ENCODE assay signal across 9 cellular contexts in genomic region chr19:37855098-37855497, GRCh38. TPM values are rescaled to one million over a fixed set of nuclear protein-coding genes. Genes with fewer than 3 reads are reported as not detected.
DNase-seq lines count a peak whose midpoint lies in the region; ATAC-seq and TF ChIP-seq lines count a peak whose summit lies in the region.
"Had no signal": no experiment of that assay in that cellular context is flagged by ENCODE, and none has a peak within 500 bp of the region (broad histone marks: within the 10 kb centered on the region; RNA-seq: fewer than 3 reads in every experiment).

No MANE protein-coding gene starts in this region.

- intact Hi-C loops in left ventricle myocardium superior (cut with micrococcal nuclease) (no loop called here), PC-3 (cut with micrococcal nuclease) (no loop called here)

- ATAC-seq in left ventricle myocardium superior (peak; percentile 91), HG02973 (IDR thresholded peaks at IDR 0.05; ENCODE audit: unreplicated experiment) (no peak), PC-3 (no peak), GM21717 (IDR thresholded peaks at IDR 0.05; ENCODE audit: unreplicated experiment) (no peak)

- no peak overlapping the region for H3K4me2 ChIP-seq in PC-3 (ENCODE audit: low read length)

- H3K27me3 ChIP-seq in H7 (ENCODE audit: control insufficient read depth, insufficient read depth, low read length): no peaks in the 10 kb centered on the region
- no peaks in the 10 kb centered on the region for H3K27me3 ChIP-seq in PC-3 (ENCODE audit: low read length)

- POLR2A ChIA-PET in PC-3 (lab: Charles Lee; ENCODE audit: unreplicated experiment): no interaction called here

- BruUV-seq in PC-3 (replicated peaks; lab: Mats Ljungman, UMichigan): no TSS peak

- no peak overlapping the region for H3K4me3 Mint-ChIP-seq in activated T-cell treated with anti-CD3 and anti-CD28 coated beads, Interleukin-2, amount 50 U/mL, for 24 hours

- H3K9me2 ChIP-seq in PC-3 (replicated peaks; ENCODE audit: low read length): no peaks in the 10 kb centered on the region

- H3K36me3 ChIP-seq in H7 (replicated peaks; ENCODE audit: control insufficient read depth, insufficient read depth, low read length): no peaks in the 10 kb centered on the region
- no peaks in the 10 kb centered on the region for H3K36me3 ChIP-seq in PC-3 (ENCODE audit: low read depth, low read length)

- no peaks in the 10 kb centered on the region for H3K9me3 ChIP-seq in PC-3 (ENCODE audit: low read length)

- no peak for TF ChIP-seq CTCF in PC-3 (conservative IDR thresholded peaks at IDR 0.05; ENCODE audit: low read depth, low read length)

- H3K4me3 ChIP-seq in H7 (ENCODE audit: insufficient read depth, low read depth, low read length) (no peak overlapping the region), PC-3 (ENCODE audit: low read length) (no peak overlapping the region)

- CTCF ChIA-PET in PC-3 (lab: Charles Lee): no interaction called here

- no peak overlapping the region for H3K9ac ChIP-seq in PC-3 (ENCODE audit: low read length)

- H3F3A ChIP-seq in PC-3 (ENCODE audit: low read length, unreplicated experiment): no peaks in the 10 kb centered on the region

- no peak overlapping the region for H2AFZ ChIP-seq in PC-3 (ENCODE audit: low read length)

- H3K4me1 ChIP-seq in PC-3 (ENCODE audit: insufficient read depth, low read length): no peaks in the 10 kb centered on the region

- peaks cover 1% of the 10 kb centered on the region for H3K4me1 Mint-ChIP-seq in activated T-cell treated with anti-CD3 and anti-CD28 coated beads, Interleukin-2, amount 50 U/mL, for 24 hours (ENCODE audit: low read depth)

- H3K9me3 Mint-ChIP-seq in activated T-cell treated with anti-CD3 and anti-CD28 coated beads, Interleukin-2, amount 50 U/mL, for 24 hours: peaks cover 10% of the 10 kb centered on the region
- H3K9me3 Mint-ChIP-seq: activated naive CD4-positive, alpha-beta T cell treated with anti-CD3 and anti-CD28 coated beads, Interleukin-2, amount 50 U/mL, for 72 hours had no signal

- no peaks in the 10 kb centered on the region for H3K79me2 ChIP-seq in PC-3 (ENCODE audit: low read length)

- peaks cover 19% of the 10 kb centered on the region for H3K27me3 Mint-ChIP-seq in activated T-cell treated with anti-CD3 and anti-CD28 coated beads, Interleukin-2, amount 50 U/mL, for 24 hours

- peaks cover 2% of the 10 kb centered on the region for H3K36me3 Mint-ChIP-seq in activated T-cell treated with anti-CD3 and anti-CD28 coated beads, Interleukin-2, amount 50 U/mL, for 24 hours (ENCODE audit: low read depth)
- H3K36me3 Mint-ChIP-seq: activated naive CD4-positive, alpha-beta T cell treated with anti-CD3 and anti-CD28 coated beads, Interleukin-2, amount 50 U/mL, for 72 hours had no signal

- DNase-seq in H7: peak; percentile 40
- DNase-seq in activated T-cell treated with anti-CD3 and anti-CD28 coated beads, Interleukin-2, amount 50 U/mL, for 24 hours: peak; percentile 36
- DNase-seq in left ventricle myocardium superior: peak; percentile 70
- DNase-seq in stimulated activated CD8-positive, alpha-beta memory T cell treated with anti-CD3 and anti-CD28 coated beads, Interleukin-12 subunit alpha, Interleukin-12 subunit beta, amount 100 ng/mL, for 24 hours (ENCODE audit: extremely low read depth): peak; percentile 0
- no peak for DNase-seq in RPMI8226
- DNase-seq in PC-3: no peak

- no peak overlapping the region for H3K27ac ChIP-seq in PC-3 (ENCODE audit: low read length)

- no peak overlapping the region for H3K27ac Mint-ChIP-seq in activated T-cell treated with anti-CD3 and anti-CD28 coated beads, Interleukin-2, amount 50 U/mL, for 24 hours
- H3K27ac Mint-ChIP-seq: activated naive CD4-positive, alpha-beta T cell treated with anti-CD3 and anti-CD28 coated beads, Interleukin-2, amount 50 U/mL, for 72 hours had no signal

- no peaks in the 10 kb centered on the region for H4K20me1 ChIP-seq in PC-3 (ENCODE audit: low read length)

RNA-seq across cellular contexts. Expression of gene WDR87, which starts 51.3 kb away (rescaled TPM):
- total RNA-seq in H7 (2014; rRNA removed; shearing (Covaris generic)): not detected in 2 replicates
- total RNA-seq in left ventricle myocardium superior (not detected), PC-3 (2014; rRNA removed) (not detected in 2 replicates)
- total RNA-seq: activated naive CD4-positive, alpha-beta T cell treated with anti-CD3 and anti-CD28 coated beads, Interleukin-2, amount 50 U/mL, for 72 hours had no signal

RNA-seq across cellular contexts. Expression of gene SIPA1L3, which starts 51.9 kb away (rescaled TPM):
- total RNA-seq in H7 (2014; rRNA removed; shearing (Covaris generic)): 13.4 and 20.0 TPM in 2 replicates
- total RNA-seq in left ventricle myocardium superior: 10.5 TPM
- total RNA-seq in PC-3 (2014; rRNA removed): 38.7 and 56.3 TPM in 2 replicates

Comparison
In these comparisons a context has a peak if more than half of its experiments do, and no peak if none do; other contexts are left out.
1. DNase-seq: peak in H7 (single experiment), activated T-cell treated with anti-CD3 and anti-CD28 coated beads, Interleukin-2, amount 50 U/mL, for 24 hours (single experiment), left ventricle myocardium superior (single experiment) and stimulated activated CD8-positive, alpha-beta memory T cell treated with anti-CD3 and anti-CD28 coated beads, Interleukin-12 subunit alpha, Interleukin-12 subunit beta, amount 100 ng/mL, for 24 hours (single experiment); none in RPMI8226 (single experiment) and PC-3 (single experiment).